1 cellular context compared by ENCODE assay signal in the genomic region with DNA sequence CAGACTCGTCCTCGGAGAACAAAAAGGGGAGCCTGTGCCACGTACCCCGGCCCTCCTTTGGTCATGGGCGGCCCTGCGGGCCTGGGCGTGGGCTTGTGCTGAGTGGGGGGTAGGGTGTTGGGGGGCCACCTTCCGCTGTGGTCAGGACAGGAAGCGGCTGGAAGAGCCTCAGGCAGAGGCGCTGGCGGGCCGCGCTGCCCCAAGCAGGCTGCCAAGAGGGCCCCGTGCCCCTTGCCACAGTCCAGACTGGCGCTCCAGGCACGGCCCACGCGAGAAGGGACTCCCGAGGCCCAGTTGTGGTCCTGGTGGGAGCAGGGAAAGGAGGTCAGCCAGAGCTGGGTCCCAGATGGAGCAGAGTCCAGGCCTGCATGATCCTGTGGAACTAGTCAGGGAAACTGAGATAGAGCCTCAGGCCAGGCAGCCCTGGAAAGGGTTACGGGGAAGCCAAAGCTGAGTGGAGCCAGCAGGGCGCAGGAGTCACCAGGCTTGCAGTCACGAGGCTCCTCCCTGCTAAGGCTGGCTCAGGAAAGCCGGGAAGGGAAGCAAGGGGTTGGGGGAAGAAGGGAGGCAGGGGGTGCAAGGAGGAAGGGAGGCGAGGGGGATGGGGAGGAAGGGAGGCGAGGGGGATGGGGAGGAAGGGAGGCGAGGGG.
TF ChIP-seq lines count a peak whose summit lies in the region.

No MANE protein-coding gene starts in this region.

TF ChIP-seq in H1, 55 proteins besides CTCF, POLR2A, EP300 and RAD21 (continued from another document):
- TF ChIP-seq SIN3A (conservative IDR thresholded peaks at IDR 0.05 in 1 of 2, IDR thresholded peaks at IDR 0.05 in 1 of 2; ENCODE audit: low read depth in 1 of 2, low read length in 2 of 2) (no peak), SP2 (IDR thresholded peaks at IDR 0.05; ENCODE audit: low read length) (no peak), BCL11A (IDR thresholded peaks at IDR 0.05; ENCODE audit: low read depth in 2 of 2, low read length in 2 of 2) (no peak), KDM4A (IDR thresholded peaks at IDR 0.05; ENCODE audit: low read depth, low read length, severe bottlenecking) (no peak), CBX5 (IDR thresholded peaks at IDR 0.05; ENCODE audit: low read depth, low read length) (no peak), JUN (IDR thresholded peaks at IDR 0.05; ENCODE audit: low read depth, low read length) (no peak), SP4 (IDR thresholded peaks at IDR 0.05; ENCODE audit: low read length) (no peak)
